27 cellular contexts compared by ENCODE assay signal in genomic region chr2:209141142-209141541, GRCh38.
"Had no signal": no experiment of that assay in that cellular context is flagged by ENCODE, and none has a peak within 500 bp of the region (broad histone marks: within the 10 kb centered on the region; RNA-seq: fewer than 3 reads in every experiment).

No MANE protein-coding gene starts in this region.

- H3K36me3 ChIP-seq: adrenal gland, gastrocnemius medialis, heart left ventricle had no signal

- H3K4me1 ChIP-seq: adrenal gland, body of pancreas, gastrocnemius medialis had no signal

- H3K4me3 ChIP-seq: adrenal gland, body of pancreas, coronary artery, dorsolateral prefrontal cortex, gastrocnemius medialis, heart left ventricle had no signal

- DNase-seq: activated CD4-positive, alpha-beta memory T cell treated with anti-CD3 and anti-CD28 coated beads for 36 hours; activated CD4-positive, alpha-beta T cell treated with anti-CD3 and anti-CD28 coated beads for 36 hours; activated CD4-positive, alpha-beta T cell treated with anti-CD3 and anti-CD28 coated beads, Interleukin-2, amount 10 ng/mL, durations not matched to agents 24 days and 14 days; activated CD4-positive, CD25-positive, alpha-beta regulatory T cell; activated CD4-positive, CD25-positive, alpha-beta regulatory T cell treated with anti-CD3 and anti-CD28 coated beads, Interleukin-2, amount 50 U/mL, for 72 hours; activated CD8-positive, alpha-beta memory T cell treated with anti-CD3 and anti-CD28 coated beads, Interleukin-2, amount 10 ng/mL, durations not matched to agents 7 days and 5 days; activated CD8-positive, alpha-beta memory T cell treated with anti-CD3 and anti-CD28 coated beads, Interleukin-2, amount 50 U/mL, for 4 hours; activated CD8-positive, alpha-beta T cell treated with anti-CD3 and anti-CD28 coated beads, Interleukin-2, amount 10 ng/mL, durations not matched to agents 7 days and 5 days; activated effector memory CD4-positive, alpha-beta T cell treated with anti-CD3 and anti-CD28 coated beads, Interleukin-2, amount 50 U/mL, for 16 hours; activated naive CD4-positive, alpha-beta T cell treated with anti-CD3 and anti-CD28 coated beads for 36 hours; activated naive CD8-positive, alpha-beta T cell treated with anti-CD3 and anti-CD28 coated beads for 36 hours; activated naive CD8-positive, alpha-beta T cell treated with anti-CD3 and anti-CD28 coated beads, Interleukin-2, amount 50 U/mL, for 24 hours; activated T-cell treated with anti-CD3 and anti-CD28 coated beads, Interleukin-2, amount 50 U/mL, for 1 hour; activated T-cell treated with anti-CD3 and anti-CD28 coated beads, Interleukin-2, amount 50 U/mL, for 48 hours; adrenal gland; amygdala; aorta; body of pancreas; dorsolateral prefrontal cortex; effector memory CD8-positive, alpha-beta T cell; foreskin fibroblast; gastrocnemius medialis; glutamatergic neuron; heart left ventricle; T-helper 2 cell had no signal

- ATAC-seq: activated CD4-positive, alpha-beta T cell treated with anti-CD3 and anti-CD28 coated beads for 36 hours; activated CD8-positive, alpha-beta memory T cell treated with anti-CD3 and anti-CD28 coated beads, Interleukin-2, amount 10 ng/mL, durations not matched to agents 7 days and 5 days; activated CD8-positive, alpha-beta T cell treated with anti-CD3 and anti-CD28 coated beads, Interleukin-2, amount 10 ng/mL, durations not matched to agents 7 days and 5 days; activated naive CD8-positive, alpha-beta T cell treated with anti-CD3 and anti-CD28 coated beads, Interleukin-2, amount 50 U/mL, for 24 hours; body of pancreas; effector memory CD8-positive, alpha-beta T cell; esophagus mucosa; gastrocnemius medialis; heart left ventricle had no signal

- H3K27me3 ChIP-seq: adrenal gland, body of pancreas, gastrocnemius medialis, heart left ventricle had no signal

- H3K9me3 ChIP-seq: adrenal gland, body of pancreas, gastrocnemius medialis had no signal

- H3K27ac ChIP-seq: adrenal gland, body of pancreas, coronary artery, dorsolateral prefrontal cortex, gastrocnemius medialis, heart left ventricle had no signal
